ENCODE assay signal across 1 cellular context in the genomic region with DNA sequence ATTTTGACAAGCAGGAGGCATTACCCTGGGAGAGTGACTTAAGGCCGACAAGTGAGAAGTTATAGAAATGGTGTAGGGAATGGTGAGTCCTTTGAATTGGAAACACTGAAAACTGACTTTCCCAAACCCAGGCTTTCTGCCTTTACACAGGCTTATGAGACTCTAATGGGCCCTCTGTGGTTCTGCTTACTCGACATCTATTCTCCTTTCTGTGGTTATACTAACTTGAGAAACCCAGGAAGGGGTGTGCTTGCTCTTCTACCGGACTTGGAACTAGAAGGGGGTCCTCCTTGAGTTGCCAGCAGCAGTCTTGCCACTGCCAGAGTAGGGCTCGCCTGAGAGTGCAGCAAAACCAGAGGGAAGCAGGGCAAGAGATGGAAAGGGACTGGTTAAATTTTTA.
A peak's percentile ranks its signal among the peaks of the same experiment; 100 is the strongest.
TF ChIP-seq lines count a peak whose summit lies in the region.

No MANE protein-coding gene starts in this region.

TF ChIP-seq in K562, 482 proteins besides CTCF, POLR2A, EP300 and RAD21 (continued from another document):
- TF ChIP-seq ZNF592 (IDR thresholded peaks at IDR 0.05) (peak; percentile 38; the same call in 1 of the 2 replicates), ZNF316 (IDR thresholded peaks at IDR 0.05) (peak; percentile 39; the same call in 1 of the 2 replicates)
